In the genomic region with DNA sequence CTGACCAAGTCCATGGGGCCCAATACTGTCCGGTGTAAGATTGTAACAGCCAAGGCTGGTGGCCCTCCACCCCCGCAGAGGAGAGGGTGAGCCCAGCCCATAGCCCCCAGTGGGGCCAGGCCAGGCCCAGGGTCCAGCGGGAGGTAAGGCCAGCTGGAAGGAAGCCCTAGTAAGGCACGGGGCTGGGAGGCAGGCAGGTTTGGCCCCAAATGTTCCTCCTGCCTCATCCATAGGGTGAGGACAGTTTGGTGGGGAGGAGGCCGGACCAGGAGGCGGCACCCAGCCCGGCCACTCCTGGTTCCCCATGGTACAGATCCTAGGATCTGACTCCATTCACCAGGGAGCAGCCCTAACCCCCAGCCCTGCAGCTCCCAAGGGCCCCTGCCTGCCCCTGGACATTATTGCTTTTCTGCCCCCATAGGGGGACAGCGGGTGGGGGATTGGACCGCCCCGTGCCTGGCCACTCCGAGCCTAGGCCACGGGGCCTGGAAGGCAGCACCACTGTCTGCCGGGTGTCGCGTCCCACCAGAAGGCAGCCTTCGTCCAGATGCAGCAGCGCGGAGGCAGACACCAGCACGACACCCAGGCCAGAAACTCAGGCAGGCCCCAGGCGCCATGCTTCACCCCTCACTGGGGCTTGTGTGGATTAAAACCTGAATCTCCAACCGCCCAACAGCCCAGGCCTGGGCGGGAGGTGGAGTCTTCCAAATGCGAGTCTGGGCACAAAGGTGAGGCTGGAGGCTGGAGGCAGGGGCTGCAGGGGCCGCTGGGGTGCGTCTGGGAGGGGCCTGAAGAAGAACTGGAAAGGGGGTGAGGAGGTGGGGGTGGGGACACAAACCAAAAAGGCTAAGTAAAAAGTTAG, we compare ENCODE assay signal across 16 cellular contexts. TPM values are rescaled to one million over a fixed set of nuclear protein-coding genes. Genes with fewer than 3 reads are reported as not detected.
DNase-seq lines count a peak whose midpoint lies in the region; ATAC-seq and TF ChIP-seq lines count a peak whose summit lies in the region.
"Had no signal": no experiment of that assay in that cellular context is flagged by ENCODE, and none has a peak within 500 bp of the region (broad histone marks: within the 10 kb centered on the region; RNA-seq: fewer than 3 reads in every experiment).

No MANE protein-coding gene starts in this region.

- H3K27me3 ChIP-seq in PC-9 (ENCODE audit: insufficient read depth, low read depth) = no peaks in the 10 kb centered on the region
- no peaks in the 10 kb centered on the region for H3K27me3 ChIP-seq in CD4-positive, alpha-beta T cell (ENCODE audit: control insufficient read depth, insufficient read depth, low read length)

- BruUV-seq in PC-9 (replicated peaks; lab: Mats Ljungman, UMichigan) = TSS peak; percentile 18

- H3F3A ChIP-seq in PC-9 (ENCODE audit: insufficient read depth, low read depth) = peaks cover 11% of the 10 kb centered on the region; the same call in 1 of the 2 replicates

- H3K36me3 Mint-ChIP-seq in CD4-positive, alpha-beta T cell (ENCODE audit: low read depth) = peaks cover 44% of the 10 kb centered on the region

- DNase-seq in stimulated activated naive CD8-positive, alpha-beta T cell treated with anti-CD3 and anti-CD28 coated beads, Interleukin-15, amount 100 ng/mL, for 72 hours = no peak
- no peak for DNase-seq in stimulated activated naive CD8-positive, alpha-beta T cell treated with anti-CD3 and anti-CD28 coated beads, Interleukin-15, Interleukin-2, amounts not matched to agents 100 U/mL and 50 U/mL, for 24 hours
- DNase-seq in PC-9 (no peak), islet precursor cell (peak; percentile 48), H4 (ENCODE audit: low spot score) (no peak), GM19240 (ENCODE audit: insufficient read length, low spot score) (no peak)
- DNase-seq in CD4-positive, alpha-beta T cell = no peak
- DNase-seq: ACHN, DMS79 treated with DMSO at 0.1 percent for 48 hours, NCI-H1105 treated with DMSO at 0.1 percent for 48 hours, NCI-H1694, NCI-H510A treated with DMSO at 0.1 percent for 48 hours, NCI-H82 had no signal

- peaks cover 4% of the 10 kb centered on the region for H3K27me3 Mint-ChIP-seq in stimulated activated naive CD8-positive, alpha-beta T cell treated with anti-CD3 and anti-CD28 coated beads, Interleukin-15, amount 100 ng/mL, for 72 hours
- H3K27me3 Mint-ChIP-seq in CD4-positive, alpha-beta T cell = peaks cover 5% of the 10 kb centered on the region

- H3K36me3 ChIP-seq in PC-9 (ENCODE audit: low read depth) = no peaks in the 10 kb centered on the region

- H3K4me1 ChIP-seq in PC-9 (replicated peaks; ENCODE audit: insufficient read depth) = no peaks in the 10 kb centered on the region

- H3K4me3 Mint-ChIP-seq in stimulated activated naive CD8-positive, alpha-beta T cell treated with anti-CD3 and anti-CD28 coated beads, Interleukin-15, amount 100 ng/mL, for 72 hours = no peak overlapping the region
- H3K4me3 Mint-ChIP-seq in CD4-positive, alpha-beta T cell = no peak overlapping the region

- intact Hi-C loops in PC-9 (cut with micrococcal nuclease; ENCODE audit: unreplicated experiment) = no loop called here
- intact Hi-C loops in CD4-positive, alpha-beta T cell (cut with DNase I, micrococcal nuclease) = no loop called here

- no peak for TF ChIP-seq CTCF in PC-9 (conservative IDR thresholded peaks at IDR 0.05)
- TF ChIP-seq CTCF in CD4-positive, alpha-beta T cell (IDR thresholded peaks at IDR 0.05) = no peak

- POLR2A ChIA-PET in PC-9 (lab: Charles Lee; ENCODE audit: unreplicated experiment) = no interaction called here
- POLR2A ChIA-PET in CD4-positive, alpha-beta T cell (lab: Charles Lee) = no interaction called here

- H3K9me3 ChIP-seq in PC-9 (ENCODE audit: insufficient read depth, low read depth) = no peaks in the 10 kb centered on the region
- no peaks in the 10 kb centered on the region for H3K9me3 ChIP-seq in CD4-positive, alpha-beta T cell (ENCODE audit: control insufficient read depth, low read length)

- no peaks in the 10 kb centered on the region for H3K9me3 Mint-ChIP-seq in stimulated activated naive CD8-positive, alpha-beta T cell treated with anti-CD3 and anti-CD28 coated beads, Interleukin-15, amount 100 ng/mL, for 72 hours
- no peaks in the 10 kb centered on the region for H3K9me3 Mint-ChIP-seq in CD4-positive, alpha-beta T cell

- no peak overlapping the region for H3K27ac Mint-ChIP-seq in stimulated activated naive CD8-positive, alpha-beta T cell treated with anti-CD3 and anti-CD28 coated beads, Interleukin-15, amount 100 ng/mL, for 72 hours
- no peak overlapping the region for H3K27ac Mint-ChIP-seq in CD4-positive, alpha-beta T cell

- H2AFZ ChIP-seq in PC-9 = no peak overlapping the region

- H3K4me2 ChIP-seq in PC-9 = no peak overlapping the region

- H3K27ac ChIP-seq in PC-9 = no peak overlapping the region
- H3K27ac ChIP-seq in CD4-positive, alpha-beta T cell (ENCODE audit: low read depth, low read length) = no peak overlapping the region
- H3K27ac ChIP-seq: C4-2B had no signal

- no peak overlapping the region for H3K4me3 ChIP-seq in PC-9

- CTCF ChIA-PET in PC-9 (lab: Charles Lee) = no interaction called here
- CTCF ChIA-PET in CD4-positive, alpha-beta T cell (lab: Charles Lee) = no interaction called here

- no peaks in the 10 kb centered on the region for H4K20me1 ChIP-seq in PC-9 (ENCODE audit: insufficient read depth)

- peaks cover 24% of the 10 kb centered on the region for H3K4me1 Mint-ChIP-seq in stimulated activated naive CD8-positive, alpha-beta T cell treated with anti-CD3 and anti-CD28 coated beads, Interleukin-15, amount 100 ng/mL, for 72 hours
- peaks cover 12% of the 10 kb centered on the region for H3K4me1 Mint-ChIP-seq in CD4-positive, alpha-beta T cell (ENCODE audit: low read depth)

- no peaks in the 10 kb centered on the region for H3K79me2 ChIP-seq in PC-9 (ENCODE audit: low read depth)

- peak; percentile 14 for ATAC-seq in stimulated activated naive CD8-positive, alpha-beta T cell treated with anti-CD3 and anti-CD28 coated beads, Interleukin-15, amount 100 ng/mL, for 72 hours
- no peak for ATAC-seq in stimulated activated naive CD8-positive, alpha-beta T cell treated with anti-CD3 and anti-CD28 coated beads, Interleukin-15, Interleukin-2, amounts not matched to agents 100 U/mL and 50 U/mL, for 24 hours
- no peak for ATAC-seq in CD4-positive, alpha-beta T cell (ENCODE audit: poor library complexity)

- no peaks in the 10 kb centered on the region for H3K9me2 ChIP-seq in PC-9 (ENCODE audit: insufficient read depth)

RNA-seq across cellular contexts. Expression of gene CCNP, which starts 6.7 kb away (rescaled TPM):
- total RNA-seq in PC-9 (2021) = 0.63 and 0.93 TPM in 2 replicates
- not detected in 2 replicates for total RNA-seq in H4 (2014; rRNA removed; shearing (Covaris generic))
- 1 to 10 TPM; 1.2 to 1.7 TPM for total RNA-seq in CD4-positive, alpha-beta T cell
- total RNA-seq: HT1080 had no signal

RNA-seq across cellular contexts. Expression of gene TTC9B, which starts 15.0 kb away (rescaled TPM):
- 0.50 and 0.59 TPM in 2 replicates for total RNA-seq in PC-9 (2021)
- total RNA-seq in H4 (2014; rRNA removed; shearing (Covaris generic)) = not detected in 2 replicates
- not detected for total RNA-seq in CD4-positive, alpha-beta T cell
- total RNA-seq: SK-MEL-5 had no signal

RNA-seq across cellular contexts. Expression of gene MAP3K10, which starts 42.0 kb away (rescaled TPM):
- 26.9 and 29.5 TPM in 2 replicates for total RNA-seq in PC-9 (2021)
- total RNA-seq in H4 (2014; rRNA removed; shearing (Covaris generic)) = 1.3 and 4.3 TPM in 2 replicates
- total RNA-seq in CD4-positive, alpha-beta T cell = 10 to 100 TPM; 20.8 to 21.7 TPM

RNA-seq across cellular contexts. Expression of gene AKT2, which starts 52.0 kb away (rescaled TPM):
- total RNA-seq in PC-9 (2021) = 144 and 149 TPM in 2 replicates
- total RNA-seq in H4 (2014; rRNA removed; shearing (Covaris generic)) = 51.0 and 59.2 TPM in 2 replicates
- total RNA-seq in CD4-positive, alpha-beta T cell = 100 to 1,000 TPM; 197 to 199 TPM
